ENCODE assay signal across 27 cellular contexts in the genomic region with DNA sequence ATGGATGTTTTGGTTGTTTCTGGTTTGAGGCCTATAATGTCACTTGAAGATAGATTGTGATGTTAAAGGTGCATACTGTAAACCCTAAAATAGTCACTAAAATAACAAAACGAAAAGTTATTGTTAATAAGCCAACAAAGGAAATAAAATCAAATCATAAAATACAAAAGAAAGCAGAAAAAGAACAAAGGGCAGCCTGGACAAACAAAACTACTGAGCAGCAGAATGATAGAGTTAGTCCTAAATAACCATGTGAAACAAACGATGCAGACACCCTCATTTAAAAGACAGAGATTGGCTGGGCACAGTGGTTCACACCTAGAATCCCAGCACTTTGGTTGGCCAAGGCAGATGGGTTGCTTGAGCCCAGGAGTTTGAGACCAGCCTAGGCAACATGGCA.
DNase-seq lines count a peak whose midpoint lies in the region; ATAC-seq and TF ChIP-seq lines count a peak whose summit lies in the region.
"Had no signal": no experiment of that assay in that cellular context is flagged by ENCODE, and none has a peak within 500 bp of the region (broad histone marks: within the 10 kb centered on the region; RNA-seq: fewer than 3 reads in every experiment).

No MANE protein-coding gene starts in this region.

- no peak overlapping the region for H3K4me3 Mint-ChIP-seq in activated naive CD8-positive, alpha-beta T cell
- no peak overlapping the region for H3K4me3 Mint-ChIP-seq in activated naive CD8-positive, alpha-beta T cell treated with anti-CD3 and anti-CD28 coated beads, Interleukin-2, amount 50 U/mL, for 24 hours
- H3K4me3 Mint-ChIP-seq in T-helper 17 cell = no peak overlapping the region
- H3K4me3 Mint-ChIP-seq in stimulated activated memory B cell treated with anti-CD40 and anti-IgM and Interleukin-4, amounts not matched to agents 10 μg/mL and 1 μg/mL and 100 μg/mL, for 72 hours = no peak overlapping the region
- H3K4me3 Mint-ChIP-seq: CD8-positive, alpha-beta T cell; IgD-negative memory B cell had no signal

- H3K27ac Mint-ChIP-seq in activated naive CD8-positive, alpha-beta T cell = peak overlapping the region; percentile 23
- no peak overlapping the region for H3K27ac Mint-ChIP-seq in activated naive CD8-positive, alpha-beta T cell treated with anti-CD3 and anti-CD28 coated beads, Interleukin-2, amount 50 U/mL, for 24 hours
- H3K27ac Mint-ChIP-seq in T-helper 17 cell = peak overlapping the region; percentile 68
- peak overlapping the region; percentile 48 for H3K27ac Mint-ChIP-seq in stimulated activated memory B cell treated with anti-CD40 and anti-IgM and Interleukin-4, amounts not matched to agents 10 μg/mL and 1 μg/mL and 100 μg/mL, for 72 hours
- H3K27ac Mint-ChIP-seq: CD8-positive, alpha-beta T cell had no signal

- no peaks in the 10 kb centered on the region for H3K27me3 Mint-ChIP-seq in activated naive CD8-positive, alpha-beta T cell
- H3K27me3 Mint-ChIP-seq in activated naive CD8-positive, alpha-beta T cell treated with anti-CD3 and anti-CD28 coated beads, Interleukin-2, amount 50 U/mL, for 24 hours = no peaks in the 10 kb centered on the region
- no peaks in the 10 kb centered on the region for H3K27me3 Mint-ChIP-seq in T-helper 17 cell
- H3K27me3 Mint-ChIP-seq in stimulated activated memory B cell treated with anti-CD40 and anti-IgM and Interleukin-4, amounts not matched to agents 10 μg/mL and 1 μg/mL and 100 μg/mL, for 72 hours = no peaks in the 10 kb centered on the region
- H3K27me3 Mint-ChIP-seq: IgD-negative memory B cell had no signal

- H3K27me3 ChIP-seq in foreskin keratinocyte = no peaks in the 10 kb centered on the region

- no peak for TF ChIP-seq CTCF in foreskin keratinocyte (conservative IDR thresholded peaks at IDR 0.05)

- H3K36me3 Mint-ChIP-seq in activated naive CD8-positive, alpha-beta T cell = peaks cover 15% of the 10 kb centered on the region
- peaks cover 53% of the 10 kb centered on the region for H3K36me3 Mint-ChIP-seq in activated naive CD8-positive, alpha-beta T cell treated with anti-CD3 and anti-CD28 coated beads, Interleukin-2, amount 50 U/mL, for 24 hours (ENCODE audit: low read depth)
- peaks cover 17% of the 10 kb centered on the region for H3K36me3 Mint-ChIP-seq in T-helper 17 cell (ENCODE audit: low read depth)
- H3K36me3 Mint-ChIP-seq in stimulated activated memory B cell treated with anti-CD40 and anti-IgM and Interleukin-4, amounts not matched to agents 10 μg/mL and 1 μg/mL and 100 μg/mL, for 72 hours = peaks cover 81% of the 10 kb centered on the region

- H3K9me3 ChIP-seq in T-helper 17 cell (ENCODE audit: control insufficient read depth, low read length, poor library complexity, severe bottlenecking) = no peaks in the 10 kb centered on the region

- ATAC-seq in activated naive CD8-positive, alpha-beta T cell treated with anti-CD3 and anti-CD28 coated beads, Interleukin-2, amount 50 U/mL, for 24 hours = no peak
- ATAC-seq in T-helper 17 cell (no peak), foreskin keratinocyte (no peak)
- no peak for ATAC-seq in stimulated activated memory B cell treated with anti-CD40 and anti-IgM and Interleukin-4, amounts not matched to agents 10 μg/mL and 1 μg/mL and 100 μg/mL, for 72 hours
- ATAC-seq: CD8-positive, alpha-beta T cell; GM12878; HCT116 had no signal

- H3K27ac ChIP-seq in foreskin keratinocyte = no peak overlapping the region
- H3K27ac ChIP-seq: HL-60, KMS-11, PC-9 had no signal

- no peaks in the 10 kb centered on the region for H3K9me3 Mint-ChIP-seq in activated naive CD8-positive, alpha-beta T cell (ENCODE audit: low read depth)
- H3K9me3 Mint-ChIP-seq in activated naive CD8-positive, alpha-beta T cell treated with anti-CD3 and anti-CD28 coated beads, Interleukin-2, amount 50 U/mL, for 24 hours = no peaks in the 10 kb centered on the region
- no peaks in the 10 kb centered on the region for H3K9me3 Mint-ChIP-seq in stimulated activated memory B cell treated with anti-CD40 and anti-IgM and Interleukin-4, amounts not matched to agents 10 μg/mL and 1 μg/mL and 100 μg/mL, for 72 hours
- H3K9me3 Mint-ChIP-seq: CD8-positive, alpha-beta T cell; IgD-negative memory B cell had no signal

- no peak for DNase-seq in activated naive CD8-positive, alpha-beta T cell treated with anti-CD3 and anti-CD28 coated beads, Interleukin-2, amount 50 U/mL, for 24 hours
- DNase-seq in T-helper 17 cell (no peak), dermis microvascular lymphatic vessel endothelial cell (ENCODE audit: low read depth in 2 of 2) (peak; percentile 9 to 61), NCI-H1694 (lab: John Stamatoyannopoulos, UW) (no peak), foreskin keratinocyte (no peak)
- no peak for DNase-seq in stimulated activated CD4-positive, alpha-beta T cell treated with anti-CD3 and anti-CD28 coated beads, Interleukin-1b, Interleukin-23, amount 100 ng/mL, for 48 hours
- DNase-seq: C1 segment of cervical spinal cord; CD8-positive, alpha-beta T cell; DMS 273 treated with DMSO at 0.1 percent for 48 hours; DMS79; EL; GDM1; NCI-H1048; NCI-H1417; NCI-H1694 treated with DMSO at 0.1 percent for 48 hours; NCI-H2081; NCI-H2227 treated with DMSO at 0.1 percent for 48 hours; NCI-H526 treated with DMSO at 0.1 percent for 48 hours; PC-9; SIG-M5 had no signal

- H3K4me1 ChIP-seq in foreskin keratinocyte = no peaks in the 10 kb centered on the region

- H3K4me1 Mint-ChIP-seq in activated naive CD8-positive, alpha-beta T cell (ENCODE audit: low read depth) = no peaks in the 10 kb centered on the region
- no peaks in the 10 kb centered on the region for H3K4me1 Mint-ChIP-seq in activated naive CD8-positive, alpha-beta T cell treated with anti-CD3 and anti-CD28 coated beads, Interleukin-2, amount 50 U/mL, for 24 hours
- H3K4me1 Mint-ChIP-seq in T-helper 17 cell = peaks cover 9% of the 10 kb centered on the region
- H3K4me1 Mint-ChIP-seq in stimulated activated memory B cell treated with anti-CD40 and anti-IgM and Interleukin-4, amounts not matched to agents 10 μg/mL and 1 μg/mL and 100 μg/mL, for 72 hours = no peaks in the 10 kb centered on the region
- H3K4me1 Mint-ChIP-seq: IgD-negative memory B cell had no signal

Comparison
In these comparisons a context has a peak if more than half of its experiments do, and no peak if none do; other contexts are left out.
1. DNase-seq: peak in dermis microvascular lymphatic vessel endothelial cell (2 of 2); none in activated naive CD8-positive, alpha-beta T cell treated with anti-CD3 and anti-CD28 coated beads, Interleukin-2, amount 50 U/mL, for 24 hours (single experiment), T-helper 17 cell (0 of 3), stimulated activated CD4-positive, alpha-beta T cell treated with anti-CD3 and anti-CD28 coated beads, Interleukin-1b, Interleukin-23, amount 100 ng/mL, for 48 hours (single experiment), NCI-H1694 (single experiment) and foreskin keratinocyte (0 of 2).